ENCODE assay signal across 16 cellular contexts in the genomic region with DNA sequence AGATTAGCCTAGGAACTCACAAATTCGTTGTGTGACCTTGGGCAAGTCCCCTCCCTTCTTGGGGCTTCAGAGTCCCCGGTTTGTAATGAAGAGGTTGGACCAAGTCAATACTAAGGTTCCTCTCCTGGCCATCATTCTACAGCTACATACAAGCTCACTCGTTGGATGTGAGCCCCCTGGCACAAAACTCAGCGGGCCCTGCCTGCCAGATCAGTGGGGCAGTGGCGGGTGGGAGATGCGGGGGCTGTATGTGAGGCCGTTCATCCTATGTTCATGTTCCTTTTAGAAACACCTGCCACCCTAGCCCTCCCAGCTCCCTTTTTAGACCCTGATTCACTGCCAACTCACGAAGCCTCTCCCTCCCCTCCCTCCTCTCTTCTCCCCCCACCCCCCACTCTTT. TPM values are rescaled to one million over a fixed set of nuclear protein-coding genes. Genes with fewer than 3 reads are reported as not detected.
A peak's percentile ranks its signal among the peaks of the same experiment; 100 is the strongest.
DNase-seq lines count a peak whose midpoint lies in the region; ATAC-seq and TF ChIP-seq lines count a peak whose summit lies in the region.
"Had no signal": no experiment of that assay in that cellular context is flagged by ENCODE, and none has a peak within 500 bp of the region (broad histone marks: within the 10 kb centered on the region; RNA-seq: fewer than 3 reads in every experiment).

No MANE protein-coding gene starts in this region.

- H3K27ac ChIP-seq in dorsolateral prefrontal cortex: peak overlapping the region in 32 of 59 donors; percentile 9 to 97 (median 60)
- no peak overlapping the region for H3K27ac ChIP-seq in neural cell (ENCODE audit: low read length)
- H3K27ac ChIP-seq: 22Rv1; BLaER1 treated with 17β-estradiol and CSF1 and Interleukin-3, amounts not matched to agents 10 nM and 100 nM had no signal

- TF ChIP-seq EP300 in neural cell (conservative IDR thresholded peaks at IDR 0.05; ENCODE audit: poor library complexity, severe bottlenecking): no peak

- DNase-seq in NCI-H1092 treated with DMSO at 0.1 percent for 48 hours (lab: John Stamatoyannopoulos, UW) (peak; percentile 7), NCI-H1092 (lab: John Stamatoyannopoulos, UW) (no peak), dorsolateral prefrontal cortex (no peak), NCI-H69 (lab: John Stamatoyannopoulos, UW) (no peak), OCI-M2 (lab: John Stamatoyannopoulos, UW; ENCODE audit: unreplicated experiment) (no peak)
- DNase-seq: CD4-positive, CD25-positive, alpha-beta regulatory T cell; DMS79; GOT3; IMR-90 had no signal

- H3K4me2 ChIP-seq in neural cell (ENCODE audit: low read length): no peak overlapping the region

- no peaks in the 10 kb centered on the region for H3K36me3 ChIP-seq in neural cell (ENCODE audit: insufficient read depth, low read length)
- H3K36me3 ChIP-seq: BLaER1 treated with 17β-estradiol and CSF1 and Interleukin-3, amounts not matched to agents 10 nM and 100 nM; HAP-1 had no signal

- H3K27me3 ChIP-seq in dorsolateral prefrontal cortex: peaks cover 0 to 63% (median 13%) of the 10 kb centered on the region in 45 donors
- peaks cover 31% of the 10 kb centered on the region for H3K27me3 ChIP-seq in neural cell (ENCODE audit: insufficient read depth, low read depth, low read length)

- intact Hi-C loops in dorsolateral prefrontal cortex (cut with DNase I): loop anchor here in 1 of 2 donors (5.0 kb wide), 1 partner anchor 60 kb away; no protein-coding TSS in a partner anchor

- TF ChIP-seq CTCF in dorsolateral prefrontal cortex (IDR thresholded peaks at IDR 0.05 in 54 of 56, conservative IDR thresholded peaks at IDR 0.05 in 2 of 56; ENCODE audit: low read depth in 1 of 56, partially characterized antibody in 56 of 56) (no peak), neural cell (IDR thresholded peaks at IDR 0.05; ENCODE audit: poor library complexity, severe bottlenecking) (no peak)

- H3K9me2 ChIP-seq in neural cell (ENCODE audit: insufficient read depth, low read length): no peaks in the 10 kb centered on the region

- H3K9me3 ChIP-seq in neural cell (ENCODE audit: low read length): no peaks in the 10 kb centered on the region
- H3K9me3 ChIP-seq: BLaER1 treated with 17β-estradiol and CSF1 and Interleukin-3, amounts not matched to agents 10 nM and 100 nM; HAP-1 had no signal

- H3K4me3 ChIP-seq in dorsolateral prefrontal cortex (peak overlapping the region in 7 of 59 donors; percentile 0 to 78 (median 74)), neural cell (ENCODE audit: low read length) (peak overlapping the region; percentile 90)
- H3K4me3 ChIP-seq: BLaER1 treated with 17β-estradiol and CSF1 and Interleukin-3, amounts not matched to agents 10 nM and 100 nM; HAP-1 had no signal

- H3K9ac ChIP-seq in neural cell (ENCODE audit: low read length): no peak overlapping the region
- H3K9ac ChIP-seq: BLaER1 treated with 17β-estradiol and CSF1 and Interleukin-3, amounts not matched to agents 10 nM and 100 nM had no signal

- H4K20me1 ChIP-seq in neural cell (ENCODE audit: insufficient read depth): no peaks in the 10 kb centered on the region

- no peak for TF ChIP-seq RAD21 in neural cell (conservative IDR thresholded peaks at IDR 0.05)

- ATAC-seq in GM21526 (IDR thresholded peaks at IDR 0.05; ENCODE audit: low FRiP score, unreplicated experiment): no peak

- H3K79me2 ChIP-seq in neural cell (replicated peaks; ENCODE audit: insufficient read depth, low read length): no peaks in the 10 kb centered on the region

- H2AFZ ChIP-seq in neural cell (ENCODE audit: low read depth, low read length): no peak overlapping the region

- H3F3A ChIP-seq in neural cell (ENCODE audit: insufficient read depth, low read length, poor library complexity, severe bottlenecking): no peaks in the 10 kb centered on the region

TF ChIP-seq in neural cell, 6 proteins besides CTCF, POLR2A, EP300 and RAD21:
- TF ChIP-seq POLR2AphosphoS5 (IDR thresholded peaks at IDR 0.05): no peak
- TF ChIP-seq SMC3 (conservative IDR thresholded peaks at IDR 0.05; ENCODE audit: poor library complexity): no peak
- TF ChIP-seq REST (IDR thresholded peaks at IDR 0.05; ENCODE audit: borderline replicate concordance): no peak
- TF ChIP-seq EZH2 (IDR thresholded peaks at IDR 0.05; ENCODE audit: borderline replicate concordance, insufficient read depth, low read length, poor library complexity, severe bottlenecking): no peak
- no peak for TF ChIP-seq MXI1 (conservative IDR thresholded peaks at IDR 0.05; ENCODE audit: poor library complexity, severe bottlenecking)

RNA-seq across cellular contexts. Expression of gene DLGAP3, which starts 2.1 kb away (rescaled TPM):
- total RNA-seq in dorsolateral prefrontal cortex: 100 to 1,000 TPM in 107 of 120 experiments, 10 to 100 TPM in 13; 30.3 to 213 (median 129) TPM
- polyA plus RNA-seq in neural cell: 2.9 and 4.7 TPM in 2 replicates
- polyA minus RNA-seq in neural cell: 14.5 and 14.6 TPM in 2 replicates
- total RNA-seq: A673, HT-29, IMR-90 had no signal

RNA-seq across cellular contexts. Expression of gene TMEM35B, which starts 57.8 kb away (rescaled TPM):
- 10 to 100 TPM in 3 of 120 experiments, 1 to 10 TPM in 116, under 1 TPM in 1; 0.79 to 14.2 (median 4.7) TPM for total RNA-seq in dorsolateral prefrontal cortex
- 1.3 TPM in 1 of 2 replicates, not detected in the other for polyA plus RNA-seq in neural cell
- polyA minus RNA-seq in neural cell: not detected in 2 replicates
